ENCODE assay signal across 12 cellular contexts in genomic region chr16:66706506-66706880, GRCh38. TPM values are rescaled to one million over a fixed set of nuclear protein-coding genes. Genes with fewer than 3 reads are reported as not detected.
DNase-seq lines count a peak whose midpoint lies in the region; ATAC-seq and TF ChIP-seq lines count a peak whose summit lies in the region.
"Had no signal": no experiment of that assay in that cellular context is flagged by ENCODE, and none has a peak within 500 bp of the region (broad histone marks: within the 10 kb centered on the region; RNA-seq: fewer than 3 reads in every experiment).

No MANE protein-coding gene starts in this region.

- H3K36me3 ChIP-seq in HEK293 (ENCODE audit: control insufficient read depth in 2 of 2, insufficient read depth in 1 of 2, low read length in 2 of 2) (no peaks in the 10 kb centered on the region), skeletal muscle tissue (ENCODE audit: control insufficient read depth in 3 of 3, insufficient read depth in 3 of 3, low read length in 3 of 3) (no peaks in the 10 kb centered on the region)

- ATAC-seq in left colon, result peak; percentile 77
- no peak for ATAC-seq in GM19397 (IDR thresholded peaks at IDR 0.05; ENCODE audit: unreplicated experiment)

- peak overlapping the region; percentile 89 for H3K27ac Mint-ChIP-seq in chondrocyte (ENCODE audit: unreplicated experiment)
- H3K27ac Mint-ChIP-seq: B cell had no signal

- in situ Hi-C loops in ACHN (cut with HindIII; ENCODE audit: low pct_ligation_motif_present, low pct_unique_long_range_greater_than_20kb, low sequenced_read_pairs), result no loop called here

- no peaks in the 10 kb centered on the region for H3K9me3 Mint-ChIP-seq in chondrocyte (ENCODE audit: low read depth)
- H3K9me3 Mint-ChIP-seq: naive B cell had no signal

- H3K4me3 Mint-ChIP-seq in chondrocyte (ENCODE audit: unreplicated experiment), result no peak overlapping the region
- H3K4me3 Mint-ChIP-seq: B cell, naive B cell had no signal

- intact Hi-C loops in left colon (cut with DNase I, micrococcal nuclease), result no loop called here

- no peaks in the 10 kb centered on the region for H3K27me3 ChIP-seq in skeletal muscle tissue (ENCODE audit: control insufficient read depth in 3 of 3, insufficient read depth in 3 of 3, low read length in 3 of 3)

- POLR2A ChIA-PET in HEK293 (lab: Yijun Ruan, JAX), result no interaction called here

- peaks cover 30% of the 10 kb centered on the region for H3K4me1 Mint-ChIP-seq in chondrocyte (ENCODE audit: low read depth)
- H3K4me1 Mint-ChIP-seq: B cell, naive B cell had no signal

- H3K36me3 Mint-ChIP-seq in chondrocyte (ENCODE audit: low read depth), result no peaks in the 10 kb centered on the region
- H3K36me3 Mint-ChIP-seq: naive B cell had no signal

- H3K27me3 Mint-ChIP-seq in chondrocyte (ENCODE audit: low read depth), result no peaks in the 10 kb centered on the region

- H3K27ac ChIP-seq in HEK293 (ENCODE audit: extremely low read depth, low read depth, low read length) (no peak overlapping the region), skeletal muscle tissue (ENCODE audit: low read depth, low read length) (peak overlapping the region; percentile 71)
- H3K27ac ChIP-seq: VCaP had no signal

- no peak overlapping the region for H3K4me3 ChIP-seq in HEK293 (ENCODE audit: low read depth, low read length)
- peak overlapping the region; percentile 14 to 22 (median 20) for H3K4me3 ChIP-seq in skeletal muscle tissue (ENCODE audit: low read length in 3 of 3)

- no peak for TF ChIP-seq CTCF in HEK293 (tag by site-specific recombination; IDR thresholded peaks at IDR 0.05)
- no peak for TF ChIP-seq CTCF in chondrocyte (IDR thresholded peaks at IDR 0.05)

- no peaks in the 10 kb centered on the region for H3K4me1 ChIP-seq in HEK293 (ENCODE audit: control insufficient read depth, insufficient read depth, low read length)
- peaks cover 9 to 15% (median 15%) of the 10 kb centered on the region in 3 donors for H3K4me1 ChIP-seq in skeletal muscle tissue (ENCODE audit: control insufficient read depth in 3 of 3, insufficient read depth in 3 of 3, low read length in 3 of 3)

- H3K9me3 ChIP-seq in HEK293 (ENCODE audit: control insufficient read depth, insufficient read depth, low read depth, low read length), result no peaks in the 10 kb centered on the region
- H3K9me3 ChIP-seq in skeletal muscle tissue (ENCODE audit: control insufficient read depth in 3 of 3, low read length in 3 of 3), result no peaks in the 10 kb centered on the region

- H3K9ac ChIP-seq in skeletal muscle tissue (ENCODE audit: low read depth in 1 of 3, low read length in 3 of 3), result peak overlapping the region; percentile 14 to 45 (median 33)

- DNase-seq in chondrocyte (ENCODE audit: low spot score) (no peak), left colon (peak; percentile 60 to 62), ACHN (no peak), D341Med (ENCODE audit: low spot score) (no peak), DMS53 treated with DMSO at 0.1 percent for 48 hours (lab: John Stamatoyannopoulos, UW; ENCODE audit: unreplicated experiment) (no peak)
- DNase-seq: naive B cell, SIG-M5 had no signal

- CTCF ChIA-PET in HEK293 (lab: Yijun Ruan, JAX), result no interaction called here

TF ChIP-seq in HEK293, 187 proteins besides CTCF, POLR2A, EP300 and RAD21:
- TF ChIP-seq ZIC2 (tag by site-specific recombination; IDR thresholded peaks at IDR 0.05), result peak; percentile 76
- TF ChIP-seq TCF7L2 (IDR thresholded peaks at IDR 0.05; ENCODE audit: borderline replicate concordance, low read depth, low read length), result no peak
- TF ChIP-seq, protein P1, sequence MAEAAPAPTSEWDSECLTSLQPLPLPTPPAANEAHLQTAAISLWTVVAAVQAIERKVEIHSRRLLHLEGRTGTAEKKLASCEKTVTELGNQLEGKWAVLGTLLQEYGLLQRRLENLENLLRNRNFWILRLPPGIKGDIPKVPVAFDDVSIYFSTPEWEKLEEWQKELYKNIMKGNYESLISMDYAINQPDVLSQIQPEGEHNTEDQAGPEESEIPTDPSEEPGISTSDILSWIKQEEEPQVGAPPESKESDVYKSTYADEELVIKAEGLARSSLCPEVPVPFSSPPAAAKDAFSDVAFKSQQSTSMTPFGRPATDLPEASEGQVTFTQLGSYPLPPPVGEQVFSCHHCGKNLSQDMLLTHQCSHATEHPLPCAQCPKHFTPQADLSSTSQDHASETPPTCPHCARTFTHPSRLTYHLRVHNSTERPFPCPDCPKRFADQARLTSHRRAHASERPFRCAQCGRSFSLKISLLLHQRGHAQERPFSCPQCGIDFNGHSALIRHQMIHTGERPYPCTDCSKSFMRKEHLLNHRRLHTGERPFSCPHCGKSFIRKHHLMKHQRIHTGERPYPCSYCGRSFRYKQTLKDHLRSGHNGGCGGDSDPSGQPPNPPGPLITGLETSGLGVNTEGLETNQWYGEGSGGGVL (tag by site-specific recombination; IDR thresholded peaks at IDR 0.05), result no peak
- TF ChIP-seq GLIS1 (tag by site-specific recombination; IDR thresholded peaks at IDR 0.05), result peak; percentile 24; the same call in 1 of the 2 replicates
- no peak for TF ChIP-seq ZBTB48 (tag by site-specific recombination; IDR thresholded peaks at IDR 0.05)
- TF ChIP-seq, protein P2, sequence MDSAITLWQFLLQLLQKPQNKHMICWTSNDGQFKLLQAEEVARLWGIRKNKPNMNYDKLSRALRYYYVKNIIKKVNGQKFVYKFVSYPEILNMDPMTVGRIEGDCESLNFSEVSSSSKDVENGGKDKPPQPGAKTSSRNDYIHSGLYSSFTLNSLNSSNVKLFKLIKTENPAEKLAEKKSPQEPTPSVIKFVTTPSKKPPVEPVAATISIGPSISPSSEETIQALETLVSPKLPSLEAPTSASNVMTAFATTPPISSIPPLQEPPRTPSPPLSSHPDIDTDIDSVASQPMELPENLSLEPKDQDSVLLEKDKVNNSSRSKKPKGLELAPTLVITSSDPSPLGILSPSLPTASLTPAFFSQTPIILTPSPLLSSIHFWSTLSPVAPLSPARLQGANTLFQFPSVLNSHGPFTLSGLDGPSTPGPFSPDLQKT (IDR thresholded peaks at IDR 0.05; ENCODE audit: borderline replicate concordance, low read depth, low read length), result no peak
- no peak for TF ChIP-seq ZNF2 (tag by site-specific recombination; IDR thresholded peaks at IDR 0.05)
- no peak for TF ChIP-seq ZNF707 (tag by site-specific recombination; IDR thresholded peaks at IDR 0.05)
- no peak for TF ChIP-seq GLI4 (tag by site-specific recombination; IDR thresholded peaks at IDR 0.05)
- no peak for TF ChIP-seq PRDM1 (tag by site-specific recombination; IDR thresholded peaks at IDR 0.05)
- no peak for TF ChIP-seq ZNF416 (tag by site-specific recombination; IDR thresholded peaks at IDR 0.05)
- no peak for TF ChIP-seq MYNN (tag by site-specific recombination; IDR thresholded peaks at IDR 0.05; ENCODE audit: borderline replicate concordance)
- TF ChIP-seq ZEB2 (tag by site-specific recombination; IDR thresholded peaks at IDR 0.05), result no peak

RNA-seq across cellular contexts. Expression of gene CMTM4, which starts 9.9 kb away (rescaled TPM):
- total RNA-seq in chondrocyte (30.1 to 32.5 TPM (median 31.5 TPM) in 3 replicates), left colon (100 to 1,000 TPM; 168 to 172 TPM), skeletal muscle tissue (10.4 TPM)

RNA-seq across cellular contexts. Expression of gene DYNC1LI2, which starts 44.9 kb away (rescaled TPM):
- 144 to 153 TPM (median 147 TPM) in 3 replicates for total RNA-seq in chondrocyte
- 100 to 1,000 TPM; 165 to 171 TPM for total RNA-seq in left colon
- total RNA-seq in skeletal muscle tissue, result 70.5 TPM

Comparison
In these comparisons a context has a peak if more than half of its experiments do, and no peak if none do; other contexts are left out.
1. DNase-seq: peak in left colon (2 of 2); none in chondrocyte (single experiment), ACHN (single experiment), D341Med (single experiment) and DMS53 treated with DMSO at 0.1 percent for 48 hours (single experiment).